Comparison of ENCODE assay signal across 23 cellular contexts in genomic region chr7:13949450-13949849, GRCh38. TPM values are rescaled to one million over a fixed set of nuclear protein-coding genes. Genes with fewer than 3 reads are reported as not detected.
DNase-seq lines count a peak whose midpoint lies in the region; ATAC-seq, FAIRE-seq and TF ChIP-seq lines count a peak whose summit lies in the region.
"Had no signal": no experiment of that assay in that cellular context is flagged by ENCODE, and none has a peak within 500 bp of the region (broad histone marks: within the 10 kb centered on the region; RNA-seq: fewer than 3 reads in every experiment).

No MANE protein-coding gene starts in this region.

- no peaks in the 10 kb centered on the region for H3K27me3 Mint-ChIP-seq in stimulated activated naive CD8-positive, alpha-beta T cell treated with anti-CD3 and anti-CD28 coated beads, Interleukin-15, amount 100 ng/mL, for 72 hours
- H3K27me3 Mint-ChIP-seq: activated B cell treated with CpG ODN at 0.5 μM for 24 hours; activated naive CD4-positive, alpha-beta T cell treated with anti-CD3 and anti-CD28 coated beads, Interleukin-2, amount 50 U/mL, for 24 hours; CD4-positive, CD25-positive, alpha-beta regulatory T cell; stimulated activated naive B cell treated with anti-CD40 and anti-IgM and Interleukin-4, amounts not matched to agents 10 μg/mL and 1 μg/mL and 100 μg/mL, for 72 hours had no signal

- H3K9me3 ChIP-seq in stomach, result no peaks in the 10 kb centered on the region
- H3K9me3 ChIP-seq: MG63, neutrophil had no signal

- no peaks in the 10 kb centered on the region for H3K4me1 Mint-ChIP-seq in stimulated activated naive CD8-positive, alpha-beta T cell treated with anti-CD3 and anti-CD28 coated beads, Interleukin-15, amount 100 ng/mL, for 72 hours
- H3K4me1 Mint-ChIP-seq: activated B cell treated with CpG ODN at 0.5 μM for 24 hours; activated naive CD4-positive, alpha-beta T cell treated with anti-CD3 and anti-CD28 coated beads, Interleukin-2, amount 50 U/mL, for 24 hours; CD4-positive, CD25-positive, alpha-beta regulatory T cell; stimulated activated naive B cell treated with anti-CD40 and anti-IgM and Interleukin-4, amounts not matched to agents 10 μg/mL and 1 μg/mL and 100 μg/mL, for 72 hours had no signal

- H3K27ac ChIP-seq in stomach, result no peak overlapping the region
- H3K27ac ChIP-seq: neutrophil had no signal

- H3K9me3 Mint-ChIP-seq in stimulated activated naive CD8-positive, alpha-beta T cell treated with anti-CD3 and anti-CD28 coated beads, Interleukin-15, amount 100 ng/mL, for 72 hours, result no peaks in the 10 kb centered on the region
- H3K9me3 Mint-ChIP-seq: activated B cell treated with CpG ODN at 0.5 μM for 24 hours; activated naive CD4-positive, alpha-beta T cell treated with anti-CD3 and anti-CD28 coated beads, Interleukin-2, amount 50 U/mL, for 24 hours; activated T-cell treated with anti-CD3 and anti-CD28 coated beads, Interleukin-2, amount 50 U/mL, for 4 hours; stimulated activated naive B cell treated with anti-CD40 and anti-IgM and Interleukin-4, amounts not matched to agents 10 μg/mL and 1 μg/mL and 100 μg/mL, for 72 hours had no signal

- H3K4me3 Mint-ChIP-seq in stimulated activated naive CD8-positive, alpha-beta T cell treated with anti-CD3 and anti-CD28 coated beads, Interleukin-15, amount 100 ng/mL, for 72 hours, result no peak overlapping the region
- H3K4me3 Mint-ChIP-seq: activated B cell treated with CpG ODN at 0.5 μM for 24 hours; activated CD8-positive, alpha-beta T cell treated with anti-CD3 and anti-CD28 coated beads, Interleukin-2, amount 10 ng/mL, durations not matched to agents 7 days and 5 days; activated naive CD4-positive, alpha-beta T cell treated with anti-CD3 and anti-CD28 coated beads, Interleukin-2, amount 50 U/mL, for 24 hours; activated T-cell treated with anti-CD3 and anti-CD28 coated beads, Interleukin-2, amount 50 U/mL, for 4 hours; CD4-positive, CD25-positive, alpha-beta regulatory T cell; stimulated activated naive B cell treated with anti-CD40 and anti-IgM and Interleukin-4, amounts not matched to agents 10 μg/mL and 1 μg/mL and 100 μg/mL, for 72 hours had no signal

- TF ChIP-seq CTCF in stomach (IDR thresholded peaks at IDR 0.05), result no peak

- H3K4me3 ChIP-seq in stomach, result no peak overlapping the region
- H3K4me3 ChIP-seq: MG63 had no signal

- WGBS in stomach, 5 donors, result 63 to 79% (median 70%) methylated on average over 3 of the region's 3 CpGs

- no peak for TF ChIP-seq POLR2A in stomach (IDR thresholded peaks at IDR 0.05)

- ATAC-seq in HG03196 (IDR thresholded peaks at IDR 0.05; ENCODE audit: unreplicated experiment) (no peak), HG03378 (IDR thresholded peaks at IDR 0.05; ENCODE audit: unreplicated experiment) (no peak)
- ATAC-seq in stimulated activated naive CD8-positive, alpha-beta T cell treated with anti-CD3 and anti-CD28 coated beads, Interleukin-15, amount 100 ng/mL, for 72 hours, result no peak
- ATAC-seq: activated CD8-positive, alpha-beta T cell treated with anti-CD3 and anti-CD28 coated beads, Interleukin-2, amount 10 ng/mL, durations not matched to agents 7 days and 5 days; activated T-cell treated with anti-CD3 and anti-CD28 coated beads, Interleukin-2, amount 50 U/mL, for 4 hours; stimulated activated naive B cell treated with anti-CD40 and anti-IgM and Interleukin-4, amounts not matched to agents 10 μg/mL and 1 μg/mL and 100 μg/mL, for 72 hours had no signal

- DNase-seq in DMS153 treated with DMSO at 0.1 percent for 48 hours (lab: John Stamatoyannopoulos, UW; ENCODE audit: unreplicated experiment) (peak; percentile 90), NCI-H1092 (lab: John Stamatoyannopoulos, UW) (peak; percentile 44), NCI-H2227 treated with DMSO at 0.1 percent for 48 hours (lab: John Stamatoyannopoulos, UW) (peak; percentile 17), stomach (no peak)
- no peak for DNase-seq in stimulated activated naive CD8-positive, alpha-beta T cell treated with anti-CD3 and anti-CD28 coated beads, Interleukin-15, amount 100 ng/mL, for 72 hours
- DNase-seq: activated B cell treated with CpG ODN at 0.5 μM for 24 hours; activated CD8-positive, alpha-beta T cell treated with anti-CD3 and anti-CD28 coated beads, Interleukin-2, amount 10 ng/mL, durations not matched to agents 7 days and 5 days; activated T-cell treated with anti-CD3 and anti-CD28 coated beads, Interleukin-2, amount 50 U/mL, for 4 hours; CD4-positive, CD25-positive, alpha-beta regulatory T cell; MG63; midbrain; NCI-H446; SHP77 treated with DMSO at 0.1 percent for 48 hours; stimulated activated CD4-positive, alpha-beta T cell treated with anti-CD3 and anti-CD28 coated beads, Interleukin-15, amount 100 ng/mL, for 24 hours; stimulated activated naive B cell treated with anti-CD40 and anti-IgM and Interleukin-4, amounts not matched to agents 10 μg/mL and 1 μg/mL and 100 μg/mL, for 72 hours; T-helper 2 cell; trophoblast cell had no signal

- no peak for TF ChIP-seq EP300 in stomach (IDR thresholded peaks at IDR 0.05)

- H3K27ac Mint-ChIP-seq in stimulated activated naive CD8-positive, alpha-beta T cell treated with anti-CD3 and anti-CD28 coated beads, Interleukin-15, amount 100 ng/mL, for 72 hours, result no peak overlapping the region
- H3K27ac Mint-ChIP-seq: activated B cell treated with CpG ODN at 0.5 μM for 24 hours; activated CD8-positive, alpha-beta T cell treated with anti-CD3 and anti-CD28 coated beads, Interleukin-2, amount 10 ng/mL, durations not matched to agents 7 days and 5 days; activated naive CD4-positive, alpha-beta T cell treated with anti-CD3 and anti-CD28 coated beads, Interleukin-2, amount 50 U/mL, for 24 hours; CD4-positive, CD25-positive, alpha-beta regulatory T cell; stimulated activated naive B cell treated with anti-CD40 and anti-IgM and Interleukin-4, amounts not matched to agents 10 μg/mL and 1 μg/mL and 100 μg/mL, for 72 hours had no signal

- H3K27me3 ChIP-seq in stomach, result no peaks in the 10 kb centered on the region
- H3K27me3 ChIP-seq: MG63, neutrophil had no signal

- H3K4me1 ChIP-seq in stomach, result no peaks in the 10 kb centered on the region

- peak; percentile 33 for FAIRE-seq in islet of Langerhans (lab: Jason Lieb, UNC)
- FAIRE-seq: colon had no signal

- intact Hi-C loops in stomach (cut with DNase I; ENCODE audit: low total_unique reads), result no loop called here

- no peaks in the 10 kb centered on the region for H3K36me3 ChIP-seq in stomach
- H3K36me3 ChIP-seq: MG63, neutrophil had no signal

RNA-seq across cellular contexts. Expression of gene ETV1, which starts 40.0 kb away (rescaled TPM):
- 10 to 100 TPM in 1 of 5 donors, 1 to 10 TPM in 3, under 1 TPM in 1; 0.29 to 17.6 (median 1.4) TPM for total RNA-seq in stomach
- 1 to 10 TPM in 2 of 3 donors, under 1 TPM in 1; 0.88 to 2.3 (median 1.2) TPM for polyA plus RNA-seq in stomach
- total RNA-seq: activated B cell treated with CpG ODN at 0.5 μM for 24 hours had no signal

Comparison
In these comparisons a context has a peak if more than half of its experiments do, and no peak if none do; other contexts are left out.
1. DNase-seq: peak in DMS153 treated with DMSO at 0.1 percent for 48 hours (single experiment), NCI-H1092 (single experiment) and NCI-H2227 treated with DMSO at 0.1 percent for 48 hours (single experiment); none in stomach (single experiment) and stimulated activated naive CD8-positive, alpha-beta T cell treated with anti-CD3 and anti-CD28 coated beads, Interleukin-15, amount 100 ng/mL, for 72 hours (0 of 2).